In genomic region chr17:77364941-77365583, GRCh38 we compare ENCODE assay signal across 2 cellular contexts.
TF ChIP-seq lines count a peak whose summit lies in the region.

No MANE protein-coding gene starts in this region.

TF ChIP-seq in A549, 52 proteins besides CTCF, POLR2A, EP300 and RAD21:
- TF ChIP-seq KDM1A (IDR thresholded peaks at IDR 0.05; ENCODE audit: low read depth) (no peak), TFCP2L1 (CRISPR knock-in tag; IDR thresholded peaks at IDR 0.05) (no peak), HES2 (IDR thresholded peaks at IDR 0.05) (no peak), CHD2 (IDR thresholded peaks at IDR 0.05; ENCODE audit: low read length, partially characterized antibody) (no peak), ZNF302 (CRISPR knock-in tag; IDR thresholded peaks at IDR 0.05) (no peak), BHLHE40 (IDR thresholded peaks at IDR 0.05; ENCODE audit: low read depth, low read length) (no peak), USF2 (IDR thresholded peaks at IDR 0.05) (no peak), MAFK (IDR thresholded peaks at IDR 0.05; ENCODE audit: partially characterized antibody) (no peak), MAZ (IDR thresholded peaks at IDR 0.05; ENCODE audit: borderline replicate concordance, low read depth, low read length) (no peak), PHF8 (IDR thresholded peaks at IDR 0.05; ENCODE audit: borderline replicate concordance, low read depth) (no peak), RNF2 (IDR thresholded peaks at IDR 0.05; ENCODE audit: borderline replicate concordance, low read depth) (no peak)

TF ChIP-seq in endothelial cell of umbilical vein, 7 proteins besides CTCF, POLR2A, EP300 and RAD21:
- TF ChIP-seq MAX (IDR thresholded peaks at IDR 0.05; ENCODE audit: insufficient read depth, insufficient read length) (no peak), FOS (IDR thresholded peaks at IDR 0.05; ENCODE audit: borderline replicate concordance, insufficient read depth, low read length) (no peak), EZH2 (IDR thresholded peaks at IDR 0.05; ENCODE audit: borderline replicate concordance, low read depth, low read length, severe bottlenecking) (no peak), GATA2 (IDR thresholded peaks at IDR 0.05; ENCODE audit: insufficient read depth, insufficient read length, low read depth, low read length) (no peak), POLR2AphosphoS5 (IDR thresholded peaks at IDR 0.05; ENCODE audit: insufficient read depth, low read depth, low read length) (no peak), MYC (IDR thresholded peaks at IDR 0.05; ENCODE audit: low read depth, low read length) (no peak), JUN (IDR thresholded peaks at IDR 0.05; ENCODE audit: borderline replicate concordance, insufficient read depth, insufficient read length, low read depth) (no peak)
